In genomic region chr2:68045337-68045736, GRCh38 we compare ENCODE assay signal across 15 cellular contexts. TPM values are rescaled to one million over a fixed set of nuclear protein-coding genes. Genes with fewer than 3 reads are reported as not detected.
DNase-seq lines count a peak whose midpoint lies in the region; ATAC-seq and TF ChIP-seq lines count a peak whose summit lies in the region.
"Had no signal": no experiment of that assay in that cellular context is flagged by ENCODE, and none has a peak within 500 bp of the region (broad histone marks: within the 10 kb centered on the region; RNA-seq: fewer than 3 reads in every experiment).

No MANE protein-coding gene starts in this region.

- no peaks in the 10 kb centered on the region for H3K9me3 Mint-ChIP-seq in activated naive CD4-positive, alpha-beta T cell treated with anti-CD3 and anti-CD28 coated beads, Interleukin-2, amount 50 U/mL, for 72 hours
- no peaks in the 10 kb centered on the region for H3K9me3 Mint-ChIP-seq in activated naive CD4-positive, alpha-beta T cell treated with anti-CD3 and anti-CD28 coated beads for 36 hours
- H3K9me3 Mint-ChIP-seq: CD8-positive, alpha-beta T cell; stimulated activated naive B cell treated with anti-CD40 and anti-IgM and Interleukin-4, amounts not matched to agents 10 μg/mL and 1 μg/mL and 100 μg/mL, for 72 hours had no signal

- peak; percentile 11 for DNase-seq in NCI-H2227 (lab: John Stamatoyannopoulos, UW; ENCODE audit: unreplicated experiment)
- no peak for DNase-seq in NCI-H2227 treated with DMSO at 0.1 percent for 48 hours (lab: John Stamatoyannopoulos, UW)
- DNase-seq in NCI-H1417 treated with DMSO at 0.1 percent for 48 hours (lab: John Stamatoyannopoulos, UW) = peak; percentile 80
- peak; percentile 4 for DNase-seq in fibroblast of pulmonary artery (ENCODE audit: low read depth)
- no peak for DNase-seq in putamen (ENCODE audit: low spot score)
- DNase-seq in activated naive CD4-positive, alpha-beta T cell treated with anti-CD3 and anti-CD28 coated beads, Interleukin-2, amount 50 U/mL, for 72 hours (ENCODE audit: low spot score in 2 of 2) = no peak
- DNase-seq in activated naive CD4-positive, alpha-beta T cell treated with anti-CD3 and anti-CD28 coated beads for 36 hours = no peak
- DNase-seq: ACHN; CD8-positive, alpha-beta T cell; NCI-H446 treated with DMSO at 0.1 percent for 48 hours; stimulated activated naive B cell treated with anti-CD40 and anti-IgM and Interleukin-4, amounts not matched to agents 10 μg/mL and 1 μg/mL and 100 μg/mL, for 72 hours; transverse colon had no signal

- ATAC-seq in activated naive CD4-positive, alpha-beta T cell treated with anti-CD3 and anti-CD28 coated beads, Interleukin-2, amount 50 U/mL, for 72 hours = no peak
- ATAC-seq in GM21515 (IDR thresholded peaks at IDR 0.05; ENCODE audit: unreplicated experiment) = no peak
- ATAC-seq: activated CD4-positive, CD25-positive, alpha-beta regulatory T cell treated with anti-CD3 and anti-CD28 coated beads, Interleukin-2, amount 50 U/mL, for 24 hours; CD8-positive, alpha-beta T cell; stimulated activated naive B cell treated with anti-CD40 and anti-IgM and Interleukin-4, amounts not matched to agents 10 μg/mL and 1 μg/mL and 100 μg/mL, for 72 hours had no signal

- TF ChIP-seq CTCF in fibroblast of pulmonary artery (IDR thresholded peaks at IDR 0.05; ENCODE audit: low read length, missing control alignments) = no peak

- H3K27ac Mint-ChIP-seq in activated naive CD4-positive, alpha-beta T cell treated with anti-CD3 and anti-CD28 coated beads, Interleukin-2, amount 50 U/mL, for 72 hours = no peak overlapping the region
- H3K27ac Mint-ChIP-seq in activated naive CD4-positive, alpha-beta T cell treated with anti-CD3 and anti-CD28 coated beads for 36 hours = no peak overlapping the region
- H3K27ac Mint-ChIP-seq: CD8-positive, alpha-beta T cell; stimulated activated naive B cell treated with anti-CD40 and anti-IgM and Interleukin-4, amounts not matched to agents 10 μg/mL and 1 μg/mL and 100 μg/mL, for 72 hours had no signal

- CTCF ChIA-PET in activated naive CD4-positive, alpha-beta T cell treated with anti-CD3 and anti-CD28 coated beads for 36 hours (lab: Charles Lee) = no interaction called here

- H3K4me1 Mint-ChIP-seq in activated naive CD4-positive, alpha-beta T cell treated with anti-CD3 and anti-CD28 coated beads for 36 hours (ENCODE audit: low read depth) = peaks cover 3% of the 10 kb centered on the region

- no peak overlapping the region for H3K4me3 ChIP-seq in fibroblast of pulmonary artery (replicated peaks; ENCODE audit: low read depth, low read length)
- H3K4me3 ChIP-seq: cardiac muscle cell, transverse colon had no signal

- intact Hi-C loops in activated naive CD4-positive, alpha-beta T cell treated with anti-CD3 and anti-CD28 coated beads for 36 hours (cut with micrococcal nuclease) = no loop called here

- H3K4me3 Mint-ChIP-seq in activated naive CD4-positive, alpha-beta T cell treated with anti-CD3 and anti-CD28 coated beads for 36 hours = no peak overlapping the region
- H3K4me3 Mint-ChIP-seq: CD8-positive, alpha-beta T cell; stimulated activated naive B cell treated with anti-CD40 and anti-IgM and Interleukin-4, amounts not matched to agents 10 μg/mL and 1 μg/mL and 100 μg/mL, for 72 hours had no signal

- H3K27me3 Mint-ChIP-seq in activated naive CD4-positive, alpha-beta T cell treated with anti-CD3 and anti-CD28 coated beads for 36 hours (ENCODE audit: low read depth) = no peaks in the 10 kb centered on the region
- H3K27me3 Mint-ChIP-seq: stimulated activated naive B cell treated with anti-CD40 and anti-IgM and Interleukin-4, amounts not matched to agents 10 μg/mL and 1 μg/mL and 100 μg/mL, for 72 hours had no signal

- H3K36me3 Mint-ChIP-seq in activated naive CD4-positive, alpha-beta T cell treated with anti-CD3 and anti-CD28 coated beads, Interleukin-2, amount 50 U/mL, for 72 hours = no peaks in the 10 kb centered on the region
- H3K36me3 Mint-ChIP-seq in activated naive CD4-positive, alpha-beta T cell treated with anti-CD3 and anti-CD28 coated beads for 36 hours (ENCODE audit: low read depth) = peaks cover 4% of the 10 kb centered on the region

RNA-seq across cellular contexts. Expression of gene C1D, which starts 17.5 kb away (rescaled TPM):
- total RNA-seq in activated naive CD4-positive, alpha-beta T cell treated with anti-CD3 and anti-CD28 coated beads, Interleukin-2, amount 50 U/mL, for 72 hours = 10 to 100 TPM; 17.4 to 27.9 TPM
- 10 to 100 TPM; 19.0 to 21.4 TPM for total RNA-seq in activated naive CD4-positive, alpha-beta T cell treated with anti-CD3 and anti-CD28 coated beads for 36 hours

Comparison
In these comparisons a context has a peak if more than half of its experiments do, and no peak if none do; other contexts are left out.
1. DNase-seq: peak in NCI-H2227 (single experiment), NCI-H1417 treated with DMSO at 0.1 percent for 48 hours (single experiment) and fibroblast of pulmonary artery (single experiment); none in NCI-H2227 treated with DMSO at 0.1 percent for 48 hours (single experiment), putamen (single experiment), activated naive CD4-positive, alpha-beta T cell treated with anti-CD3 and anti-CD28 coated beads, Interleukin-2, amount 50 U/mL, for 72 hours (0 of 2) and activated naive CD4-positive, alpha-beta T cell treated with anti-CD3 and anti-CD28 coated beads for 36 hours (single experiment).